ENCODE assay signal across 8 cellular contexts in genomic region chr3:41198526-41198925, GRCh38. TPM values are rescaled to one million over a fixed set of nuclear protein-coding genes. Genes with fewer than 3 reads are reported as not detected.
A peak's percentile ranks its signal among the peaks of the same experiment; 100 is the strongest.
DNase-seq lines count a peak whose midpoint lies in the region; ATAC-seq and TF ChIP-seq lines count a peak whose summit lies in the region.

No MANE protein-coding gene starts in this region.

- no peak overlapping the region for H2BK120ac ChIP-seq in neuronal stem cell (ENCODE audit: low read depth, low read length)

- peak overlapping the region; percentile 81 for H3K9ac ChIP-seq in neuronal stem cell (ENCODE audit: low read depth, low read length, poor library complexity)

- H4K8ac ChIP-seq in neuronal stem cell (ENCODE audit: low read depth, low read length), result peak overlapping the region; percentile 86

- H2BK12ac ChIP-seq in neuronal stem cell (ENCODE audit: low read length), result peak overlapping the region; percentile 16

- H3K4me3 ChIP-seq in fibroblast of pulmonary artery (replicated peaks; ENCODE audit: low read depth, low read length) (peak overlapping the region; percentile 92), neuronal stem cell (ENCODE audit: low read length in 2 of 2) (peak overlapping the region; percentile 93 to 96)

- no peak overlapping the region for H3K4ac ChIP-seq in neuronal stem cell (ENCODE audit: low read length)

- peak overlapping the region; percentile 94 for H2BK5ac ChIP-seq in neuronal stem cell (ENCODE audit: low read length)

- H3K79me1 ChIP-seq in neuronal stem cell (ENCODE audit: low read depth, low read length), result peaks cover 3% of the 10 kb centered on the region

- peak overlapping the region; percentile 100 for H3K23ac ChIP-seq in neuronal stem cell (ENCODE audit: low read depth, low read length, poor library complexity)

- peak overlapping the region; percentile 98 for H2AFZ ChIP-seq in neuronal stem cell (ENCODE audit: low read length)

- peaks cover 6 to 21% of the 10 kb centered on the region in 2 donors for H3K4me1 ChIP-seq in neuronal stem cell (ENCODE audit: control insufficient read depth in 2 of 2, insufficient read depth in 1 of 2, low read depth in 1 of 2, low read length in 2 of 2)

- TF ChIP-seq CTCF in fibroblast of pulmonary artery (IDR thresholded peaks at IDR 0.05; ENCODE audit: low read length, missing control alignments), result no peak

- WGBS in neuronal stem cell (ENCODE audit: extremely low coverage in 2 of 2, insufficient read length in 2 of 2, insufficient replicate concordance in 1 of 2), 2 donors, result no CpG with 5 or more reads among the region's 20 CpGs

- DNase-seq in HuH-7 (ENCODE audit: low spot score), result peak; percentile 34
- peak; percentile 8 for DNase-seq in activated CD4-positive, alpha-beta T cell treated with anti-CD3 and anti-CD28 coated beads, Interleukin-2, amount 50 U/mL, for 1 hour
- no peak for DNase-seq in fibroblast of pulmonary artery (ENCODE audit: low read depth)
- peak; percentile 43 for DNase-seq in neuronal stem cell (ENCODE audit: low spot score)
- DNase-seq in NCI-H128 (lab: John Stamatoyannopoulos, UW; ENCODE audit: unreplicated experiment), result no peak
- DNase-seq in NCI-H2081 (lab: John Stamatoyannopoulos, UW), result no peak

- H3K4me2 ChIP-seq in neuronal stem cell (ENCODE audit: insufficient read depth, low read length, poor library complexity, severe bottlenecking), result peak overlapping the region; percentile 89

- no peaks in the 10 kb centered on the region for H3K36me3 ChIP-seq in neuronal stem cell (replicated peaks in 1 of 2; ENCODE audit: control insufficient read depth in 2 of 2, insufficient read depth in 2 of 2, low read length in 2 of 2)

- H3K14ac ChIP-seq in neuronal stem cell (ENCODE audit: low read length), result no peak overlapping the region

- ATAC-seq in GM18867 (IDR thresholded peaks at IDR 0.05; ENCODE audit: unreplicated experiment) (peak; percentile 1), GM19397 (IDR thresholded peaks at IDR 0.05; ENCODE audit: unreplicated experiment) (no peak)

- H3K27ac ChIP-seq in neuronal stem cell (replicated peaks; ENCODE audit: low read length), result peak overlapping the region; percentile 71

- H3K18ac ChIP-seq in neuronal stem cell (ENCODE audit: low read length), result peak overlapping the region; percentile 99

- peak overlapping the region; percentile 98 for H2BK15ac ChIP-seq in neuronal stem cell (ENCODE audit: low read length)

- H3K27me3 ChIP-seq in neuronal stem cell (ENCODE audit: control insufficient read depth in 3 of 3, insufficient read depth in 3 of 3, low read depth in 1 of 3, low read length in 3 of 3), result no peaks in the 10 kb centered on the region

- no peak overlapping the region for H2AK5ac ChIP-seq in neuronal stem cell (ENCODE audit: low read depth, low read length)

- H4K91ac ChIP-seq in neuronal stem cell (ENCODE audit: low read depth, low read length, poor library complexity), result no peak overlapping the region

- no peaks in the 10 kb centered on the region for H3K9me3 ChIP-seq in neuronal stem cell (replicated peaks in 1 of 2; ENCODE audit: control insufficient read depth in 2 of 2, insufficient read depth in 1 of 2, low read depth in 1 of 2, low read length in 2 of 2)

RNA-seq across cellular contexts. Expression of gene CTNNB1, which starts 0.8 kb away (rescaled TPM):
- polyA plus RNA-seq in neuronal stem cell (2013, experiment 1 of 2), result 337 TPM
- 331 TPM for polyA plus RNA-seq in neuronal stem cell (2013, experiment 2 of 2)

Comparison
In these comparisons a context has a peak if more than half of its experiments do, and no peak if none do; other contexts are left out.
1. DNase-seq: peak in HuH-7 (single experiment), activated CD4-positive, alpha-beta T cell treated with anti-CD3 and anti-CD28 coated beads, Interleukin-2, amount 50 U/mL, for 1 hour (single experiment) and neuronal stem cell (single experiment); none in fibroblast of pulmonary artery (single experiment), NCI-H128 (single experiment) and NCI-H2081 (0 of 2).